In the genomic region with DNA sequence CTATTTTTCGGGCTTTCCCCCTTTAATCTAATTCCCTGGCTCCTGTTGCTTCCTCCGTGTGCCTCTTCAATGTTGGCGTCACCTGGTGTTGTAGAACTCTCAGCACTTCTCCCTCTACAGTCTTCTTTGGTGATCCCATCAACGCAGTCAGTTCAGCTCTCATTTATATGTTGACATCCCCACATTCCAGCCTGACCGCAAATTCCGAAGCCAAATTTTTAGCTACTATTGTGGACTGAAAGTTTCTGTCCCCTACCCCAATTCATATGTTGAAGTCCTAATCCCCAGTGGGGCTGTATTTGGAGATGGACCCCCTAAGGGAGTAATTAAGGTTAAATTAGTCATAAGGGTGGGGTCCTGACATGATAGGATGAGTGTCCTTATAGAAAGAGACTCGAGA, we compare ENCODE assay signal across 1 cellular context.
TF ChIP-seq lines count a peak whose summit lies in the region.

No MANE protein-coding gene starts in this region.

TF ChIP-seq in WTC11, 78 proteins besides CTCF, POLR2A, EP300 and RAD21 (continued from another document):
- TF ChIP-seq ZNF281 (CRISPR knock-in tag; IDR thresholded peaks at IDR 0.05), result no peak
- no peak for TF ChIP-seq ETV6 (CRISPR knock-in tag; IDR thresholded peaks at IDR 0.05)
- TF ChIP-seq, protein P1, sequence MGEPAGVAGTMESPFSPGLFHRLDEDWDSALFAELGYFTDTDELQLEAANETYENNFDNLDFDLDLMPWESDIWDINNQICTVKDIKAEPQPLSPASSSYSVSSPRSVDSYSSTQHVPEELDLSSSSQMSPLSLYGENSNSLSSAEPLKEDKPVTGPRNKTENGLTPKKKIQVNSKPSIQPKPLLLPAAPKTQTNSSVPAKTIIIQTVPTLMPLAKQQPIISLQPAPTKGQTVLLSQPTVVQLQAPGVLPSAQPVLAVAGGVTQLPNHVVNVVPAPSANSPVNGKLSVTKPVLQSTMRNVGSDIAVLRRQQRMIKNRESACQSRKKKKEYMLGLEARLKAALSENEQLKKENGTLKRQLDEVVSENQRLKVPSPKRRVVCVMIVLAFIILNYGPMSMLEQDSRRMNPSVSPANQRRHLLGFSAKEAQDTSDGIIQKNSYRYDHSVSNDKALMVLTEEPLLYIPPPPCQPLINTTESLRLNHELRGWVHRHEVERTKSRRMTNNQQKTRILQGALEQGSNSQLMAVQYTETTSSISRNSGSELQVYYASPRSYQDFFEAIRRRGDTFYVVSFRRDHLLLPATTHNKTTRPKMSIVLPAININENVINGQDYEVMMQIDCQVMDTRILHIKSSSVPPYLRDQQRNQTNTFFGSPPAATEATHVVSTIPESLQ (CRISPR knock-in tag; IDR thresholded peaks at IDR 0.05), result no peak
- no peak for TF ChIP-seq CDX4 (CRISPR knock-in tag; IDR thresholded peaks at IDR 0.05; ENCODE audit: borderline replicate concordance)
- no peak for TF ChIP-seq GABPB1 (CRISPR knock-in tag; IDR thresholded peaks at IDR 0.05)
- no peak for TF ChIP-seq PREB (CRISPR knock-in tag; IDR thresholded peaks at IDR 0.05; ENCODE audit: borderline replicate concordance)
- no peak for TF ChIP-seq TCF7 (CRISPR knock-in tag; IDR thresholded peaks at IDR 0.05; ENCODE audit: low read depth)
- TF ChIP-seq SMAD4 (CRISPR knock-in tag; IDR thresholded peaks at IDR 0.05), result no peak
TF ChIP-seq in WTC11: peak in this region for 0.
